Comparison of ENCODE assay signal across 14 cellular contexts in genomic region chr22:44671742-44672141, GRCh38. TPM values are rescaled to one million over a fixed set of nuclear protein-coding genes. Genes with fewer than 3 reads are reported as not detected.
DNase-seq lines count a peak whose midpoint lies in the region; ATAC-seq, FAIRE-seq and TF ChIP-seq lines count a peak whose summit lies in the region.
"Had no signal": no experiment of that assay in that cellular context is flagged by ENCODE, and none has a peak within 500 bp of the region (broad histone marks: within the 10 kb centered on the region; RNA-seq: fewer than 3 reads in every experiment).

No MANE protein-coding gene starts in this region.

- no peak overlapping the region for H2AFZ ChIP-seq in Loucy (ENCODE audit: low read length)
- no peak overlapping the region for H2AFZ ChIP-seq in astrocyte (ENCODE audit: low read depth, low read length)
- no peak overlapping the region for H2AFZ ChIP-seq in HepG2 (ENCODE audit: low read length)

- no peaks in the 10 kb centered on the region for H3F3A ChIP-seq in Loucy (ENCODE audit: low read depth)

- H3K4me2 ChIP-seq in Loucy (ENCODE audit: low read depth, low read length, poor library complexity, severe bottlenecking) (peak overlapping the region; percentile 27), astrocyte (ENCODE audit: low read length) (no peak overlapping the region), HepG2 (ENCODE audit: low read depth, low read length) (no peak overlapping the region)

- ATAC-seq in HepG2, result peak; percentile 46
- ATAC-seq in GM21529 (IDR thresholded peaks at IDR 0.05; ENCODE audit: unreplicated experiment), result no peak
- no peak for ATAC-seq in HG02571 (IDR thresholded peaks at IDR 0.05; ENCODE audit: unreplicated experiment)
- no peak for ATAC-seq in left colon

- H3K9me3 ChIP-seq in CD8-positive, alpha-beta memory T cell (ENCODE audit: low read length), result no peaks in the 10 kb centered on the region
- H3K9me3 ChIP-seq in Loucy (ENCODE audit: insufficient read depth, low read depth, low read length) (no peaks in the 10 kb centered on the region), astrocyte (ENCODE audit: insufficient read depth, low read depth, low read length) (no peaks in the 10 kb centered on the region), HepG2 (ENCODE audit: low read length) (no peaks in the 10 kb centered on the region)
- H3K9me3 ChIP-seq: heart right ventricle, SJCRH30 had no signal

- no peaks in the 10 kb centered on the region for H3K36me3 ChIP-seq in CD8-positive, alpha-beta memory T cell (ENCODE audit: insufficient read depth, low read length)
- H3K36me3 ChIP-seq in Loucy (ENCODE audit: insufficient read depth, low read length) (no peaks in the 10 kb centered on the region), astrocyte (ENCODE audit: insufficient read depth, low read length) (no peaks in the 10 kb centered on the region), HepG2 (replicated peaks in 1 of 2; ENCODE audit: control insufficient read depth in 1 of 2, insufficient read depth in 2 of 2, low read length in 2 of 2) (no peaks in the 10 kb centered on the region)
- H3K36me3 ChIP-seq: cardiac muscle cell, heart right ventricle, SJCRH30 had no signal

- peak in 2 of 5 donors; percentile 39 to 64 for DNase-seq in CD8-positive, alpha-beta memory T cell
- DNase-seq in astrocyte (ENCODE audit: low read depth), result peak; percentile 22
- peak; percentile 77 for DNase-seq in HepG2 (ENCODE audit: low spot score)
- DNase-seq in left colon, result no peak
- DNase-seq in hippocampal formation (lab: John Stamatoyannopoulos, UW), result no peak
- DNase-seq: DMS79, heart right ventricle, NCI-H146, SJCRH30 had no signal

- no peak for TF ChIP-seq CTCF in Loucy (conservative IDR thresholded peaks at IDR 0.05; ENCODE audit: low read length)
- TF ChIP-seq CTCF in astrocyte (IDR thresholded peaks at IDR 0.05; ENCODE audit: insufficient read depth, low read depth, low read length), result no peak
- TF ChIP-seq CTCF in HepG2 (CRISPR knock-in tag; IDR thresholded peaks at IDR 0.05), result no peak

- peaks cover 0 to 6% (median 0%) of the 10 kb centered on the region in 3 donors for H3K36me3 Mint-ChIP-seq in CD8-positive, alpha-beta memory T cell
- no peaks in the 10 kb centered on the region for H3K36me3 Mint-ChIP-seq in astrocyte (ENCODE audit: low read depth, unreplicated experiment)

- TF ChIP-seq POLR2A in HepG2 (IDR thresholded peaks at IDR 0.05; ENCODE audit: insufficient read depth in 1 of 2, low read depth in 2 of 2, low read length in 2 of 2), result no peak

- no peaks in the 10 kb centered on the region for H3K27me3 Mint-ChIP-seq in CD8-positive, alpha-beta memory T cell
- H3K27me3 Mint-ChIP-seq in astrocyte (ENCODE audit: low read depth, unreplicated experiment), result peaks cover 30% of the 10 kb centered on the region

- peak overlapping the region; percentile 18 for H3K9ac ChIP-seq in Loucy (ENCODE audit: low read depth, low read length, poor library complexity, severe bottlenecking)
- no peak overlapping the region for H3K9ac ChIP-seq in astrocyte (ENCODE audit: low read length)
- H3K9ac ChIP-seq in HepG2 (ENCODE audit: insufficient read depth, low read depth, low read length), result no peak overlapping the region

- no peak overlapping the region for H3K4me3 ChIP-seq in CD8-positive, alpha-beta memory T cell (ENCODE audit: low read length)
- H3K4me3 ChIP-seq in Loucy (ENCODE audit: low read length, poor library complexity, severe bottlenecking) (no peak overlapping the region), astrocyte (ENCODE audit: insufficient read depth, low read depth, low read length) (no peak overlapping the region), HepG2 (replicated peaks in 1 of 3; ENCODE audit: insufficient read depth in 1 of 3, low read depth in 2 of 3, low read length in 3 of 3) (no peak overlapping the region)
- H3K4me3 ChIP-seq: cardiac muscle cell, heart right ventricle, SJCRH30, skin epidermis had no signal

- CTCF ChIA-PET in CD8-positive, alpha-beta memory T cell (lab: Charles Lee), result interaction anchor here (5.6 kb wide), 1 partner anchor 12 kb away, joined by 46 read pairs; no protein-coding TSS in a partner anchor
- CTCF ChIA-PET in HepG2 (lab: Yijun Ruan, JAX; ENCODE audit: low intra/inter-chr PET ratio, low total read pairs), result no interaction called here

- peaks cover 51 to 73% (median 60%) of the 10 kb centered on the region in 3 donors for H3K4me1 Mint-ChIP-seq in CD8-positive, alpha-beta memory T cell
- peaks cover 6% of the 10 kb centered on the region for H3K4me1 Mint-ChIP-seq in astrocyte (ENCODE audit: low read depth, unreplicated experiment)

- TF ChIP-seq EP300 in HepG2 (IDR thresholded peaks at IDR 0.05; ENCODE audit: low read depth in 2 of 2, low read length in 2 of 2) (no peak), HepG2 (CRISPR knock-in tag; IDR thresholded peaks at IDR 0.05; ENCODE audit: borderline replicate concordance) (no peak)

- peak overlapping the region; percentile 51 to 94 (median 82) for H3K27ac Mint-ChIP-seq in CD8-positive, alpha-beta memory T cell
- H3K27ac Mint-ChIP-seq in astrocyte (ENCODE audit: unreplicated experiment), result no peak overlapping the region

- peak overlapping the region; percentile 5 for H3K27ac ChIP-seq in CD8-positive, alpha-beta memory T cell (ENCODE audit: low read depth, low read length)
- H3K27ac ChIP-seq in astrocyte (ENCODE audit: low read depth, low read length) (no peak overlapping the region), HepG2 (ENCODE audit: extremely low read length, insufficient read depth, low read length) (no peak overlapping the region)
- H3K27ac ChIP-seq: cardiac muscle cell, heart right ventricle, SJCRH30 had no signal

- TF ChIP-seq RAD21 in HepG2 (CRISPR knock-in tag; IDR thresholded peaks at IDR 0.05), result no peak

- peaks cover 55% of the 10 kb centered on the region for H3K4me1 ChIP-seq in CD8-positive, alpha-beta memory T cell (ENCODE audit: insufficient read depth, low read length)
- H3K4me1 ChIP-seq in Loucy (ENCODE audit: insufficient read depth, low read length, poor library complexity, severe bottlenecking), result peaks cover 43% of the 10 kb centered on the region
- H3K4me1 ChIP-seq in astrocyte (ENCODE audit: insufficient read depth, low read length), result peaks cover 2% of the 10 kb centered on the region
- peaks cover 38% of the 10 kb centered on the region for H3K4me1 ChIP-seq in HepG2 (ENCODE audit: insufficient read depth, low read length)
- H3K4me1 ChIP-seq: SJCRH30 had no signal

- in situ Hi-C loops in HepG2 (cut with HindIII; ENCODE audit: extremely low pct_ligation_motif_present, low pct_unique_long_range_greater_than_20kb), result no loop called here

- no peaks in the 10 kb centered on the region for H3K9me2 ChIP-seq in Loucy (replicated peaks; ENCODE audit: low read depth, low read length)

- intact Hi-C loops in HepG2 (cut with micrococcal nuclease; ENCODE audit: unreplicated experiment), result no loop called here
- intact Hi-C loops in left colon (cut with DNase I, micrococcal nuclease), result no loop called here

- BruUV-seq in HepG2 (replicated peaks; lab: Mats Ljungman, UMichigan), result no TSS peak

- no peaks in the 10 kb centered on the region for H3K79me2 ChIP-seq in Loucy (ENCODE audit: insufficient read depth, low read length)
- no peaks in the 10 kb centered on the region for H3K79me2 ChIP-seq in astrocyte (ENCODE audit: insufficient read depth, low read length)
- H3K79me2 ChIP-seq in HepG2 (ENCODE audit: insufficient read depth, low read length), result no peaks in the 10 kb centered on the region

- H3K4me3 Mint-ChIP-seq in CD8-positive, alpha-beta memory T cell, result peak overlapping the region in 6 of 7 donors; percentile 14 to 82 (median 72)
- no peak overlapping the region for H3K4me3 Mint-ChIP-seq in astrocyte (ENCODE audit: unreplicated experiment)

- POLR2A ChIA-PET in CD8-positive, alpha-beta memory T cell (lab: Charles Lee), result no interaction called here
- POLR2A ChIA-PET in HepG2 (lab: Yijun Ruan, JAX), result no interaction called here

- no peaks in the 10 kb centered on the region for H4K20me1 ChIP-seq in Loucy (ENCODE audit: insufficient read depth, low read length, poor library complexity, severe bottlenecking)
- peaks cover 7% of the 10 kb centered on the region for H4K20me1 ChIP-seq in astrocyte (ENCODE audit: insufficient read depth, low read length)
- H4K20me1 ChIP-seq in HepG2 (ENCODE audit: insufficient read depth, low read length), result no peaks in the 10 kb centered on the region

- FAIRE-seq in astrocyte (lab: Jason Lieb, UNC) (no peak), HepG2 (lab: Jason Lieb, UNC) (peak; percentile 40)

- no peaks in the 10 kb centered on the region for H3K9me3 Mint-ChIP-seq in CD8-positive, alpha-beta memory T cell
- no peaks in the 10 kb centered on the region for H3K9me3 Mint-ChIP-seq in astrocyte (ENCODE audit: unreplicated experiment)

- no peaks in the 10 kb centered on the region for H3K27me3 ChIP-seq in CD8-positive, alpha-beta memory T cell (ENCODE audit: insufficient read depth, low read length, poor library complexity, severe bottlenecking)
- H3K27me3 ChIP-seq in Loucy (ENCODE audit: insufficient read depth, low read length, poor library complexity, severe bottlenecking), result no peaks in the 10 kb centered on the region
- H3K27me3 ChIP-seq in astrocyte (ENCODE audit: insufficient read depth, low read length), result peaks cover 22% of the 10 kb centered on the region
- H3K27me3 ChIP-seq in HepG2 (ENCODE audit: control insufficient read depth in 1 of 2, insufficient read depth in 2 of 2, low read length in 2 of 2), result peaks cover 0 to 18% of the 10 kb centered on the region in 2 experiments; a peak in 3 of 5 replicates
- H3K27me3 ChIP-seq: SJCRH30 had no signal

- 7% methylated on average over 3 of the region's 5 CpGs for WGBS in HepG2 (ENCODE audit: low lambda C conversion rate)

RNA-seq across cellular contexts. Expression of gene PRR5, which starts 30.3 kb away (rescaled TPM):
- total RNA-seq in CD8-positive, alpha-beta memory T cell, result 10 to 100 TPM; 26.4 to 29.9 TPM
- 175 TPM for polyA plus RNA-seq in CD8-positive, alpha-beta memory T cell
- total RNA-seq in astrocyte (21.3 and 23.6 TPM in 2 replicates), HepG2 (2016; rRNA removed; fragmentation: Illumina TruSeq; extraction: Trizol) (19.4 and 27.5 TPM in 2 replicates), left colon (10 to 100 TPM; 27.8 to 32.5 TPM)
- total RNA-seq in HepG2 (2016; cell fraction: cytosol; rRNA removed; fragmentation: Illumina TruSeq; extraction: Trizol; ENCODE audit: low read depth), result 11.8 and 14.1 TPM in 2 replicates
- 18.0 and 27.8 TPM in 2 replicates for total RNA-seq in HepG2 (2016; cell fraction: insoluble cytoplasmic fraction; rRNA removed; fragmentation: Illumina TruSeq; extraction: Trizol)
- 20.5 and 24.3 TPM in 2 replicates for total RNA-seq in HepG2 (2016; cell fraction: membrane; rRNA removed; fragmentation: Illumina TruSeq; extraction: Trizol)
- total RNA-seq in HepG2 (2016; cell fraction: nucleus; rRNA removed; fragmentation: Illumina TruSeq; extraction: Trizol), result 29.0 and 30.8 TPM in 2 replicates
- 11.6 and 14.2 TPM in 2 replicates for polyA plus RNA-seq in HepG2 (2011; rRNA removed)
- 10.6 and 15.7 TPM in 2 replicates for polyA plus RNA-seq in HepG2 (2011; cell fraction: cytosol; rRNA removed)
- polyA plus RNA-seq in HepG2 (2011; cell fraction: nucleus; rRNA removed), result 37.8 and 39.5 TPM in 2 replicates
- 9.0 and 15.0 TPM in 2 replicates for polyA plus RNA-seq in HepG2 (2012)
- 15.7 and 19.9 TPM in 2 replicates for polyA plus RNA-seq in HepG2 (2016; cell fraction: cytosol; fragmentation: Illumina TruSeq; extraction: Trizol; ENCODE audit: low read depth)
- polyA plus RNA-seq in HepG2 (2016; cell fraction: insoluble cytoplasmic fraction; fragmentation: Illumina TruSeq; extraction: Trizol; ENCODE audit: low read depth), result 27.0 and 28.3 TPM in 2 replicates
- 23.3 and 25.4 TPM in 2 replicates for polyA plus RNA-seq in HepG2 (2016; cell fraction: membrane; fragmentation: Illumina TruSeq; extraction: Trizol; ENCODE audit: low read depth)
- polyA plus RNA-seq in HepG2 (2016; cell fraction: nucleus; fragmentation: Illumina TruSeq; extraction: Trizol; ENCODE audit: insufficient read depth, low read depth), result 52.2 and 53.0 TPM in 2 replicates
- polyA minus RNA-seq in HepG2 (2011; rRNA and poly(A)+ RNA removed; ENCODE audit: low replicate concordance), result 23.9 and 28.6 TPM in 2 replicates
- 6.8 and 9.5 TPM in 2 replicates for polyA minus RNA-seq in HepG2 (2011; cell fraction: cytosol; rRNA and poly(A)+ RNA removed)
- 24.1 and 24.2 TPM in 2 replicates for polyA minus RNA-seq in HepG2 (2011; cell fraction: nucleus; rRNA and poly(A)+ RNA removed)

Comparison
In these comparisons a context has a peak if more than half of its experiments do, and no peak if none do; other contexts are left out.
1. DNase-seq: peak in astrocyte (single experiment) and HepG2 (single experiment); none in left colon (0 of 2) and hippocampal formation (0 of 2).